Comparison of ENCODE assay signal across 31 cellular contexts in the genomic region with DNA sequence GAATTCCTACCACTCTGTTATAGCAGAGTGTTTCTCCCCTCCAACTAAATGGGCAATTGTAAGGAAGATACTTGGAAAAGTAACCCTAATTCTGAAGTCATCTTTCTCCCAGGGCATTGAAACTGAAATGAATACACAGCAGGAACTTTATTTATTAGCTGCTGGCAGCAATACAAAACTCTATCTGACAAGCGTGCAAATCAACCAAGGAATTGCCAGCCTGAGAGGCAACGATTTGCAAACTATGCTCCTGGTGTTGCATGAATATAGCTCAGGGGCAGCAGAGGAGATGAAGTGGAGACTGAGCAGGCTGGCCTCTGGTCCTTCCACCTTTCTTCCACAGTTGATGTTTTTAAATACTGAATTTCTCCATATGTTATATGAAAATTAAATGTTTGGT. TPM values are rescaled to one million over a fixed set of nuclear protein-coding genes. Genes with fewer than 3 reads are reported as not detected.
DNase-seq lines count a peak whose midpoint lies in the region; ATAC-seq lines count a peak whose summit lies in the region.
"Had no signal": no experiment of that assay in that cellular context is flagged by ENCODE, and none has a peak within 500 bp of the region (broad histone marks: within the 10 kb centered on the region; RNA-seq: fewer than 3 reads in every experiment).

No MANE protein-coding gene starts in this region.

- H3K4me3 Mint-ChIP-seq in CD4-positive, alpha-beta memory T cell, result no peak overlapping the region
- H3K4me3 Mint-ChIP-seq in naive thymus-derived CD4-positive, alpha-beta T cell, result no peak overlapping the region
- H3K4me3 Mint-ChIP-seq: activated CD4-positive, alpha-beta T cell treated with anti-CD3 and anti-CD28 coated beads for 36 hours; activated CD8-positive, alpha-beta T cell treated with anti-CD3 and anti-CD28 coated beads, Interleukin-2, amount 10 ng/mL, durations not matched to agents 7 days and 5 days; activated naive CD4-positive, alpha-beta T cell treated with anti-CD3 and anti-CD28 coated beads, Interleukin-2, amount 50 U/mL, for 24 hours; T-helper 2 cell treated with Interferon-gamma antibody and Interleukin-4, amounts not matched to agents 5 μg/mL and 100 μg/mL, for 36 hours had no signal

- no peaks in the 10 kb centered on the region for H3K27me3 Mint-ChIP-seq in CD4-positive, alpha-beta memory T cell
- H3K27me3 Mint-ChIP-seq in naive thymus-derived CD4-positive, alpha-beta T cell, result no peaks in the 10 kb centered on the region
- H3K27me3 Mint-ChIP-seq: activated CD4-positive, alpha-beta T cell treated with anti-CD3 and anti-CD28 coated beads for 36 hours; activated naive CD4-positive, alpha-beta T cell treated with anti-CD3 and anti-CD28 coated beads, Interleukin-2, amount 50 U/mL, for 24 hours had no signal

- no peak for ATAC-seq in naive thymus-derived CD4-positive, alpha-beta T cell
- ATAC-seq in GM18517 (IDR thresholded peaks at IDR 0.05; ENCODE audit: unreplicated experiment), result no peak
- ATAC-seq: activated CD4-positive, alpha-beta T cell treated with anti-CD3 and anti-CD28 coated beads for 36 hours; activated CD8-positive, alpha-beta T cell treated with anti-CD3 and anti-CD28 coated beads, Interleukin-2, amount 10 ng/mL, durations not matched to agents 7 days and 5 days; left ventricle myocardium superior; right cardiac atrium; upper lobe of right lung had no signal

- intact Hi-C loops in CD4-positive, alpha-beta memory T cell (cut with micrococcal nuclease), result no loop called here
- intact Hi-C loops in naive thymus-derived CD4-positive, alpha-beta T cell (cut with micrococcal nuclease), result no loop called here

- H3K27me3 ChIP-seq in CD4-positive, alpha-beta memory T cell (ENCODE audit: insufficient read depth, low read length), result no peaks in the 10 kb centered on the region
- no peaks in the 10 kb centered on the region for H3K27me3 ChIP-seq in naive thymus-derived CD4-positive, alpha-beta T cell (ENCODE audit: control insufficient read depth in 2 of 2, insufficient read depth in 2 of 2, low read length in 2 of 2)
- H3K27me3 ChIP-seq: BE2C, neutrophil, upper lobe of right lung had no signal

- H3K4me1 ChIP-seq in CD4-positive, alpha-beta memory T cell (ENCODE audit: insufficient read depth, low read length), result peaks cover 4% of the 10 kb centered on the region
- H3K4me1 ChIP-seq in naive thymus-derived CD4-positive, alpha-beta T cell (ENCODE audit: control insufficient read depth in 2 of 2, insufficient read depth in 2 of 2, low read length in 2 of 2), result no peaks in the 10 kb centered on the region
- H3K4me1 ChIP-seq: BE2C, upper lobe of right lung had no signal

- H3K4me1 Mint-ChIP-seq in CD4-positive, alpha-beta memory T cell, result peaks cover 22 to 38% (median 27%) of the 10 kb centered on the region in 4 donors
- peaks cover 0 to 36% (median 14%) of the 10 kb centered on the region in 7 donors for H3K4me1 Mint-ChIP-seq in naive thymus-derived CD4-positive, alpha-beta T cell

- DNase-seq in CD4-positive, alpha-beta memory T cell, result no peak
- DNase-seq in NCI-H774 (lab: John Stamatoyannopoulos, UW) (peak; percentile 1), cerebellum (ENCODE audit: low spot score) (peak; percentile 2), HCEC 1CT (no peak), NCI-H69 (lab: John Stamatoyannopoulos, UW) (no peak)
- no peak for DNase-seq in naive thymus-derived CD4-positive, alpha-beta T cell
- no peak for DNase-seq in activated T-cell treated with anti-CD3 and anti-CD28 coated beads, Interleukin-2, amount 50 U/mL, for 1 hour
- DNase-seq: activated CD4-positive, alpha-beta T cell treated with anti-CD3 and anti-CD28 coated beads for 36 hours; activated CD8-positive, alpha-beta T cell treated with anti-CD3 and anti-CD28 coated beads, Interleukin-2, amount 10 ng/mL, durations not matched to agents 7 days and 5 days; amniotic stem cell; BE2C; cortex of kidney; effector memory CD4-positive, alpha-beta T cell; erythroblast; KBM-7; left ventricle myocardium superior; NCI-H1105; NCI-H1930; NCI-H510A treated with DMSO at 0.1 percent for 48 hours; right cardiac atrium; Right ventricle myocardium superior; stimulated activated naive CD4-positive, alpha-beta T cell treated with Interleukin-2 at 50 U/mL for 16 hours; upper lobe of right lung had no signal

- no peak overlapping the region for H3K4me3 ChIP-seq in CD4-positive, alpha-beta memory T cell (ENCODE audit: low read length in 2 of 2)
- no peak overlapping the region for H3K4me3 ChIP-seq in naive thymus-derived CD4-positive, alpha-beta T cell (ENCODE audit: low read length)
- H3K4me3 ChIP-seq: smooth muscle cell, upper lobe of right lung had no signal

- H3K9me3 ChIP-seq in CD4-positive, alpha-beta memory T cell (ENCODE audit: control insufficient read depth in 1 of 2, low read length in 2 of 2), result no peaks in the 10 kb centered on the region
- H3K9me3 ChIP-seq in naive thymus-derived CD4-positive, alpha-beta T cell (ENCODE audit: control insufficient read depth in 2 of 3, low read length in 3 of 3), result no peaks in the 10 kb centered on the region
- H3K9me3 ChIP-seq: BE2C, neutrophil, upper lobe of right lung had no signal

- H3K27ac ChIP-seq in CD4-positive, alpha-beta memory T cell (ENCODE audit: low read depth, low read length), result no peak overlapping the region
- no peak overlapping the region for H3K27ac ChIP-seq in naive thymus-derived CD4-positive, alpha-beta T cell (ENCODE audit: low read depth, low read length)
- H3K27ac ChIP-seq: neutrophil, upper lobe of right lung had no signal

- H3K9me3 Mint-ChIP-seq in CD4-positive, alpha-beta memory T cell, result no peaks in the 10 kb centered on the region
- H3K9me3 Mint-ChIP-seq in naive thymus-derived CD4-positive, alpha-beta T cell, result peaks cover 0 to 2% (median 0%) of the 10 kb centered on the region in 11 donors
- H3K9me3 Mint-ChIP-seq: activated naive CD4-positive, alpha-beta T cell treated with anti-CD3 and anti-CD28 coated beads, Interleukin-2, amount 50 U/mL, for 24 hours; T-helper 2 cell treated with Interferon-gamma antibody and Interleukin-4, amounts not matched to agents 5 μg/mL and 100 μg/mL, for 36 hours had no signal

- H3K36me3 Mint-ChIP-seq in CD4-positive, alpha-beta memory T cell, result peaks cover 59 to 67% of the 10 kb centered on the region in 2 donors
- H3K36me3 Mint-ChIP-seq in naive thymus-derived CD4-positive, alpha-beta T cell, result peaks cover 12 to 67% (median 38%) of the 10 kb centered on the region in 5 donors

- H3K36me3 ChIP-seq in CD4-positive, alpha-beta memory T cell (ENCODE audit: insufficient read depth, low read length), result peaks cover 9% of the 10 kb centered on the region
- H3K36me3 ChIP-seq in naive thymus-derived CD4-positive, alpha-beta T cell (ENCODE audit: control insufficient read depth in 2 of 3, insufficient read depth in 3 of 3, low read length in 3 of 3), result peaks cover 0 to 21% (median 6%) of the 10 kb centered on the region in 3 experiments
- H3K36me3 ChIP-seq: BE2C, upper lobe of right lung had no signal

- peak overlapping the region in 4 of 7 donors; percentile 28 to 73 (median 50) for H3K27ac Mint-ChIP-seq in CD4-positive, alpha-beta memory T cell
- H3K27ac Mint-ChIP-seq in naive thymus-derived CD4-positive, alpha-beta T cell, result peak overlapping the region in 5 of 9 donors; percentile 20 to 79 (median 68)
- H3K27ac Mint-ChIP-seq: activated CD4-positive, alpha-beta T cell treated with anti-CD3 and anti-CD28 coated beads for 36 hours; activated CD8-positive, alpha-beta T cell treated with anti-CD3 and anti-CD28 coated beads, Interleukin-2, amount 10 ng/mL, durations not matched to agents 7 days and 5 days; activated naive CD4-positive, alpha-beta T cell treated with anti-CD3 and anti-CD28 coated beads, Interleukin-2, amount 50 U/mL, for 24 hours; T-helper 2 cell treated with Interferon-gamma antibody and Interleukin-4, amounts not matched to agents 5 μg/mL and 100 μg/mL, for 36 hours had no signal

- CTCF ChIA-PET in CD4-positive, alpha-beta memory T cell (lab: Charles Lee; ENCODE audit: partially characterized antibody), result no interaction called here
- CTCF ChIA-PET in naive thymus-derived CD4-positive, alpha-beta T cell (lab: Charles Lee), result interaction anchor here (0.6 kb wide), 1 partner anchor 51 kb away, joined by 3 read pairs; no protein-coding TSS in a partner anchor

- POLR2A ChIA-PET in CD4-positive, alpha-beta memory T cell (lab: Charles Lee; ENCODE audit: partially characterized antibody), result no interaction called here
- POLR2A ChIA-PET in naive thymus-derived CD4-positive, alpha-beta T cell (lab: Charles Lee), result no interaction called here

RNA-seq across cellular contexts. Expression of gene CD200R1, which starts 48.9 kb away (rescaled TPM):
- total RNA-seq in CD4-positive, alpha-beta memory T cell, result 10 to 100 TPM; 29.2 to 30.1 TPM
- 10 to 100 TPM; 22.6 to 27.6 TPM for polyA plus RNA-seq in CD4-positive, alpha-beta memory T cell
- total RNA-seq in cerebellum, result 0.64 TPM
- 10 to 100 TPM; 11.2 to 22.9 (median 17.8) TPM for total RNA-seq in naive thymus-derived CD4-positive, alpha-beta T cell
- 10 to 100 TPM; 18.8 to 20.9 TPM for polyA plus RNA-seq in naive thymus-derived CD4-positive, alpha-beta T cell
- total RNA-seq: bronchial epithelial cell, H1, MCF 10A had no signal
- polyA plus RNA-seq: smooth muscle cell had no signal

Comparison
In these comparisons a context has a peak if more than half of its experiments do, and no peak if none do; other contexts are left out.
1. DNase-seq: peak in NCI-H774 (single experiment) and cerebellum (single experiment); none in CD4-positive, alpha-beta memory T cell (0 of 5), naive thymus-derived CD4-positive, alpha-beta T cell (0 of 9), HCEC 1CT (single experiment), activated T-cell treated with anti-CD3 and anti-CD28 coated beads, Interleukin-2, amount 50 U/mL, for 1 hour (single experiment) and NCI-H69 (single experiment).